ENCODE assay signal across 5 cellular contexts in the genomic region with DNA sequence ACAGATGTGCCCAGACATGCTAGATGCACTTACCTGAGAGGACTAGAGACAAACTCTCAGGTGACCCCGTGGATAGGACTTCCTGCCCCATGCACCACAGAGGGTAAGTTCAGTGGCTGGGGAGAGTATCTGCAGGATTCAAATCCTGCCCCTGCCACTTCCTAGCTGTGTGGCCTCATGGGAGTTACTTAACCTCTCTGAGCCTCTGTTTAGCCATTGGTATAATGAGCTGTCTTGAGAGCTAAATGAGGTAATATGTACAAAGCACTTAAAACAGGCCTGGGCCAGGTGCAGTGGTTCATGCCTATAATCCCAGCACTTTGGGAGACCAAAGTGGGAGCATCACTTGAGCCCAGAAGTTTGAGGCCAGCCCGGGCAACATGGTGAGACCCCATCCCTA.
"Had no signal": no experiment of that assay in that cellular context is flagged by ENCODE, and none has a peak within 500 bp of the region (broad histone marks: within the 10 kb centered on the region; RNA-seq: fewer than 3 reads in every experiment).

No MANE protein-coding gene starts in this region.

- H3K4me3 ChIP-seq: GM23338 had no signal

- DNase-seq: H9, HCEC 1CT, HFFc6, KG1 had no signal

- ATAC-seq: GM23338 had no signal
